ENCODE assay signal across 1 cellular context in genomic region chr1:206772228-206773002, GRCh38.
A peak's percentile ranks its signal among the peaks of the same experiment; 100 is the strongest.
TF ChIP-seq lines count a peak whose summit lies in the region.

Gene IL10, minus strand, starts transcription at chr1:206772494. Its CDS starts 59 bp downstream, at chr1:206772435.

TF ChIP-seq in HepG2, 621 proteins besides CTCF, POLR2A, EP300 and RAD21 (continued from another document):
- TF ChIP-seq AFF4 (CRISPR knock-in tag; IDR thresholded peaks at IDR 0.05) (no peak), MAFK (conservative IDR thresholded peaks at IDR 0.05 in 1 of 2, IDR thresholded peaks at IDR 0.05 in 1 of 2; ENCODE audit: low read length in 2 of 2) (peak; percentile 93 to 97), PRDM10 (CRISPR knock-in tag; IDR thresholded peaks at IDR 0.05; ENCODE audit: low read depth) (no peak), ZNF704 (CRISPR knock-in tag; IDR thresholded peaks at IDR 0.05; ENCODE audit: borderline replicate concordance) (no peak), ZNF572 (CRISPR knock-in tag; IDR thresholded peaks at IDR 0.05) (no peak), ZNF180 (CRISPR knock-in tag; IDR thresholded peaks at IDR 0.05; ENCODE audit: borderline replicate concordance, low read depth) (no peak), ZNF513 (CRISPR knock-in tag; conservative IDR thresholded peaks at IDR 0.05) (no peak)
